Comparison of ENCODE assay signal across 1 cellular context in the genomic region with DNA sequence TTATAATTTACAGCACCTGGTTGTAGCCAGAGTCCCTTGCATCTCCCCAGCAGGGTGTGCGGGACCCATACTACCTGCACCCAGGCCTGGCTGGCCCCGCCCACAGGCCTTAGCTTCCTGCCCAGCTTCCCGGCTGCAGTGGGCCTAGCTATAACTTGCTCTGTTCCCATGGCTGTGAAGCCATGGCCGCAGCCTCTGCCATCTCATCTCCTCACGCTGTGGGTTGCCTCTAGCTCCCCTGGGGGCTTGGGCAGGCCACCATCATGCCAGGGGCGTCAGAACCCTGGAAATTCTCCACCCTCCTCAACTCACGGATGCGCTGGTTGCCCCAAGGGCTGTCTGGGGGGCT.
TF ChIP-seq lines count a peak whose summit lies in the region.

No MANE protein-coding gene starts in this region.

TF ChIP-seq in endothelial cell of umbilical vein, 7 proteins besides CTCF, POLR2A, EP300 and RAD21 (continued from another document):
- TF ChIP-seq, protein P1, sequence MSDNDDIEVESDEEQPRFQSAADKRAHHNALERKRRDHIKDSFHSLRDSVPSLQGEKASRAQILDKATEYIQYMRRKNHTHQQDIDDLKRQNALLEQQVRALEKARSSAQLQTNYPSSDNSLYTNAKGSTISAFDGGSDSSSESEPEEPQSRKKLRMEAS (IDR thresholded peaks at IDR 0.05; ENCODE audit: insufficient read depth, insufficient read length) = no peak
- no peak for TF ChIP-seq JUN (IDR thresholded peaks at IDR 0.05; ENCODE audit: borderline replicate concordance, insufficient read depth, insufficient read length, low read depth)
- TF ChIP-seq FOS (IDR thresholded peaks at IDR 0.05; ENCODE audit: borderline replicate concordance, insufficient read depth, low read length) = no peak
TF ChIP-seq in endothelial cell of umbilical vein: peak in this region for 0.
